14 cellular contexts compared by ENCODE assay signal in the genomic region with DNA sequence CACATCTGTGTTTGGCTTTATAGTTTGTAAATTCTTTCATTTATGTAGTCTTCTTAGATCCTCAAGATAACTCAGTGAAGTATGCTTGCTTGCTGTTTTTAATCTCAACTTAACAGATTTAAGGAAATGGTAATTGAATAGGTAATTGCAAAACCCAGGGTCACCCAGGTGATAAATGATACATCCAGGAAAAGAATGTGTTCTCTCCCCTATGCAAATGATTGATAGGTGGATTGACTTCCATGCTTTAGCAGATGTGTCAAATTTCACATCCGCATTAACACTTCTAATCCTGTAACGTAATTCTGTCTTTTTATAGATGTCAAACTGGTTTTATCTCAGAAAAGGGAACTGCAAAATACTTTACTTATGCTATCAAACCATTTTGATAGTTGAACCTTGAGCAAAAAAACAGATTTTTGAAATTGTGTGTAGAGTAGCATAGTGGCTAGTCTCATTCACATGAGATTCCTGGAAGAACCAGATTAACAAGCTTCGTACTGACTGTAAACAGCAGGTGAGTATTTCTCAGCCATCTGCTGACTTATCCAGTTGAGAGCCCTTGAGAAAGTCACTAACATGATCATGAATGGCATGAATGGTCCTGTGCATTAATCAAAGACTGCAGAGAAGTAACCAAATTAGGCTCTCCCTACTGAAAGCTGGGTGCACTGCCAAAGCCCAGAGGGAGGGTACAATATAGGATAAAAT.
DNase-seq lines count a peak whose midpoint lies in the region; ATAC-seq and TF ChIP-seq lines count a peak whose summit lies in the region.
"Had no signal": no experiment of that assay in that cellular context is flagged by ENCODE, and none has a peak within 500 bp of the region (broad histone marks: within the 10 kb centered on the region; RNA-seq: fewer than 3 reads in every experiment).

No MANE protein-coding gene starts in this region.

- TF ChIP-seq CTCF in body of pancreas (IDR thresholded peaks at IDR 0.05) (no peak), endothelial cell (IDR thresholded peaks at IDR 0.05; ENCODE audit: unreplicated experiment) (no peak)

- no peak for TF ChIP-seq POLR2A in body of pancreas (IDR thresholded peaks at IDR 0.05)

- no peaks in the 10 kb centered on the region for H3K36me3 ChIP-seq in body of pancreas (replicated peaks in 1 of 2; ENCODE audit: insufficient read depth in 1 of 2, low read depth in 2 of 2)

- H3K4me1 ChIP-seq in body of pancreas, result peaks cover 20% of the 10 kb centered on the region

- H3K27ac Mint-ChIP-seq in endothelial cell (ENCODE audit: unreplicated experiment), result no peak overlapping the region
- H3K27ac Mint-ChIP-seq: CD4-positive, alpha-beta memory T cell; memory B cell; stimulated activated naive CD8-positive, alpha-beta T cell treated with anti-CD3 and anti-CD28 coated beads, Interleukin-15, amount 100 ng/mL, for 72 hours had no signal

- H3K4me3 Mint-ChIP-seq in endothelial cell (ENCODE audit: unreplicated experiment), result no peak overlapping the region
- H3K4me3 Mint-ChIP-seq: CD4-positive, alpha-beta memory T cell; memory B cell; stimulated activated naive CD8-positive, alpha-beta T cell treated with anti-CD3 and anti-CD28 coated beads, Interleukin-15, amount 100 ng/mL, for 72 hours had no signal

- no peaks in the 10 kb centered on the region for H3K36me3 Mint-ChIP-seq in endothelial cell (ENCODE audit: low read depth, unreplicated experiment)
- H3K36me3 Mint-ChIP-seq: CD4-positive, alpha-beta memory T cell; memory B cell had no signal

- H3K9me3 ChIP-seq in body of pancreas, result no peaks in the 10 kb centered on the region

- intact Hi-C loops in body of pancreas (cut with DNase I), result no loop called here

- no peak overlapping the region for H3K27ac ChIP-seq in body of pancreas
- H3K27ac ChIP-seq: dorsolateral prefrontal cortex had no signal

- H3K27me3 Mint-ChIP-seq in endothelial cell (ENCODE audit: unreplicated experiment), result no peaks in the 10 kb centered on the region

- DNase-seq in SIG-M5 treated with dmso at 0.1 percent for 504 hours (lab: John Stamatoyannopoulos, UW; ENCODE audit: unreplicated experiment), result peak; percentile 7
- DNase-seq in SIG-M5 (lab: John Stamatoyannopoulos, UW), result no peak
- DNase-seq in NCI-H345 (lab: John Stamatoyannopoulos, UW), result peak; percentile 95
- peak in 1 of 4 donors; percentile 13 for DNase-seq in body of pancreas
- no peak for DNase-seq in endothelial cell (ENCODE audit: low spot score)
- no peak for DNase-seq in stimulated activated naive CD4-positive, alpha-beta T cell (lab: John Stamatoyannopoulos, UW)
- no peak for DNase-seq in NCI-H1930 (lab: John Stamatoyannopoulos, UW)
- DNase-seq: activated effector memory CD4-positive, alpha-beta T cell treated with Interleukin-2 at 50 U/mL for 16 hours; anterior cingulate cortex; CD4-positive, alpha-beta memory T cell; dorsolateral prefrontal cortex; stimulated activated naive CD8-positive, alpha-beta T cell treated with anti-CD3 and anti-CD28 coated beads, Interleukin-15, amount 100 ng/mL, for 72 hours had no signal

- peak; percentile 72 for ATAC-seq in body of pancreas
- ATAC-seq in HG03520 (IDR thresholded peaks at IDR 0.05; ENCODE audit: unreplicated experiment), result no peak
- ATAC-seq: stimulated activated naive CD8-positive, alpha-beta T cell treated with anti-CD3 and anti-CD28 coated beads, Interleukin-15, amount 100 ng/mL, for 72 hours had no signal

- H3K27me3 ChIP-seq in body of pancreas, result no peaks in the 10 kb centered on the region
- H3K27me3 ChIP-seq: dorsolateral prefrontal cortex had no signal

- WGBS in body of pancreas, 2 donors, result 22 to 35% methylated on average over 3 of the region's 3 CpGs

- no peaks in the 10 kb centered on the region for H3K9me3 Mint-ChIP-seq in endothelial cell (ENCODE audit: unreplicated experiment)
- H3K9me3 Mint-ChIP-seq: CD4-positive, alpha-beta memory T cell; memory B cell; stimulated activated naive CD8-positive, alpha-beta T cell treated with anti-CD3 and anti-CD28 coated beads, Interleukin-15, amount 100 ng/mL, for 72 hours had no signal

- no peaks in the 10 kb centered on the region for H3K4me1 Mint-ChIP-seq in endothelial cell (ENCODE audit: unreplicated experiment)
- H3K4me1 Mint-ChIP-seq: CD4-positive, alpha-beta memory T cell; memory B cell; stimulated activated naive CD8-positive, alpha-beta T cell treated with anti-CD3 and anti-CD28 coated beads, Interleukin-15, amount 100 ng/mL, for 72 hours had no signal

- no peak overlapping the region for H3K4me3 ChIP-seq in body of pancreas
- H3K4me3 ChIP-seq: dorsolateral prefrontal cortex had no signal

Comparison
In these comparisons a context has a peak if more than half of its experiments do, and no peak if none do; other contexts are left out.
1. DNase-seq: peak in SIG-M5 treated with dmso at 0.1 percent for 504 hours (single experiment) and NCI-H345 (single experiment); none in SIG-M5 (single experiment), endothelial cell (single experiment), stimulated activated naive CD4-positive, alpha-beta T cell (0 of 6) and NCI-H1930 (0 of 2).